ENCODE assay signal across 1 cellular context in genomic region chr16:11621920-11622651, GRCh38.
A peak's percentile ranks its signal among the peaks of the same experiment; 100 is the strongest.
TF ChIP-seq lines count a peak whose summit lies in the region.

No MANE protein-coding gene starts in this region.

TF ChIP-seq in HepG2, 621 proteins besides CTCF, POLR2A, EP300 and RAD21 (continued from another document and continues in another):
- TF ChIP-seq, protein P1, sequence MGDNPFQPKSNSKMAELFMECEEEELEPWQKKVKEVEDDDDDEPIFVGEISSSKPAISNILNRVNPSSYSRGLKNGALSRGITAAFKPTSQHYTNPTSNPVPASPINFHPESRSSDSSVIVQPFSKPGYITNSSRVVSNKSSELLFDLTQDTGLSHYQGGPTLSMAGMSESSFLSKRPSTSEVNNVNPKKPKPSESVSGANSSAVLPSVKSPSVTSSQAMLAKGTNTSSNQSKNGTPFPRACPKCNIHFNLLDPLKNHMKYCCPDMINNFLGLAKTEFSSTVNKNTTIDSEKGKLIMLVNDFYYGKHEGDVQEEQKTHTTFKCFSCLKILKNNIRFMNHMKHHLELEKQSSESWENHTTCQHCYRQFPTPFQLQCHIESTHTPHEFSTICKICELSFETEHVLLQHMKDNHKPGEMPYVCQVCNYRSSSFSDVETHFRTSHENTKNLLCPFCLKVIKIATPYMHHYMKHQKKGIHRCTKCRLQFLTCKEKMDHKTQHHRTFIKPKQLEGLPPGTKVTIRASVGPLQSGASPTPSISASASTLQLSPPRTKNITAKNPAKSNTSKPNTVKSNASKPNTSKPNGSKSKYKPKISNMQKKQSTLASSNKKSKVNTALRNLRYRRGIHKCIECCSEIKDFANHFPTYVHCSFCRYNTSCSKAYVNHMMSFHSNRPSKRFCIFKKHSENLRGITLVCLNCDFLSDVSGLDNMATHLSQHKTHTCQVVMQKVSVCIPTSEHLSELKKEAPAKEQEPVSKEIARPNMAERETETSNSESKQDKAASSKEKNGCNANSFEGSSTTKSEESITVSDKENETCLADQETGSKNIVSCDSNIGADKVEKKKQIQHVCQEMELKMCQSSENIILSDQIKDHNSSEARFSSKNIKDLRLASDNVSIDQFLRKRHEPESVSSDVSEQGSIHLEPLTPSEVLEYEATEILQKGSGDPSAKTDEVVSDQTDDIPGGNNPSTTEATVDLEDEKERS (CRISPR knock-in tag; IDR thresholded peaks at IDR 0.05): peak; percentile 83
- TF ChIP-seq ZKSCAN5 (CRISPR knock-in tag; IDR thresholded peaks at IDR 0.05) (no peak), MEF2D (CRISPR knock-in tag; IDR thresholded peaks at IDR 0.05) (peak; percentile 46; the same call in 1 of the 2 replicates), ZBTB20 (CRISPR knock-in tag; IDR thresholded peaks at IDR 0.05; ENCODE audit: borderline replicate concordance, low read depth) (0 out of 2 replicates have a peak, but pooled peaks have one; percentile 50), ZNF263 (CRISPR knock-in tag; IDR thresholded peaks at IDR 0.05) (0 out of 2 replicates have a peak, but pooled peaks have one; percentile 15), ONECUT2 (CRISPR knock-in tag; IDR thresholded peaks at IDR 0.05) (no peak), CAMTA2 (CRISPR knock-in tag; IDR thresholded peaks at IDR 0.05; ENCODE audit: borderline replicate concordance) (no peak), POLR2AphosphoS2 (IDR thresholded peaks at IDR 0.05; ENCODE audit: low read depth, low read length) (no peak), GZF1 (CRISPR knock-in tag; IDR thresholded peaks at IDR 0.05) (peak; percentile 59; the same call in 1 of the 2 replicates), ZNF12 (CRISPR knock-in tag; IDR thresholded peaks at IDR 0.05) (no peak), TBX2 (CRISPR knock-in tag; IDR thresholded peaks at IDR 0.05; ENCODE audit: borderline replicate concordance) (peak; percentile 18; the same call in 1 of the 2 replicates), HNF4G (IDR thresholded peaks at IDR 0.05; ENCODE audit: borderline replicate concordance, low read depth, low read length) (no peak), HNF4G (CRISPR knock-in tag; IDR thresholded peaks at IDR 0.05; ENCODE audit: borderline replicate concordance, low read depth) (no peak), ZNF713 (CRISPR knock-in tag; IDR thresholded peaks at IDR 0.05) (no peak), NFYB (CRISPR knock-in tag; IDR thresholded peaks at IDR 0.05) (no peak), ZNF766 (CRISPR knock-in tag; IDR thresholded peaks at IDR 0.05; ENCODE audit: borderline replicate concordance) (0 out of 2 replicates have a peak, but pooled peaks have one; percentile 39), ZFP91 (CRISPR knock-in tag; IDR thresholded peaks at IDR 0.05; ENCODE audit: borderline replicate concordance) (peak; percentile 16; the same call in 1 of the 2 replicates), ZNF552 (CRISPR knock-in tag; IDR thresholded peaks at IDR 0.05; ENCODE audit: borderline replicate concordance) (no peak), ZBTB42 (CRISPR knock-in tag; IDR thresholded peaks at IDR 0.05) (no peak), CREM (IDR thresholded peaks at IDR 0.05) (no peak), CREM (CRISPR knock-in tag; IDR thresholded peaks at IDR 0.05) (no peak), ETV5 (CRISPR knock-in tag; IDR thresholded peaks at IDR 0.05; ENCODE audit: borderline replicate concordance) (0 out of 2 replicates have a peak, but pooled peaks have one; percentile 10), ARNT2 (CRISPR knock-in tag; IDR thresholded peaks at IDR 0.05; ENCODE audit: low read depth) (no peak), KDM5B (CRISPR knock-in tag; IDR thresholded peaks at IDR 0.05; ENCODE audit: borderline replicate concordance) (peak; percentile 34; the same call in 1 of the 2 replicates), HCFC1 (IDR thresholded peaks at IDR 0.05; ENCODE audit: low read depth, low read length) (no peak), ZNF574 (CRISPR knock-in tag; IDR thresholded peaks at IDR 0.05) (no peak), ZSCAN22 (CRISPR knock-in tag; IDR thresholded peaks at IDR 0.05) (peak; percentile 90), ZFYVE20 (CRISPR knock-in tag; IDR thresholded peaks at IDR 0.05; ENCODE audit: borderline replicate concordance, low read depth) (no peak), RBM39 (IDR thresholded peaks at IDR 0.05; ENCODE audit: low read depth, low read length, poor library complexity, severe bottlenecking) (no peak), MED13 (CRISPR knock-in tag; IDR thresholded peaks at IDR 0.05) (no peak), ZNF646 (CRISPR knock-in tag; IDR thresholded peaks at IDR 0.05) (0 out of 2 replicates have a peak, but pooled peaks have one; percentile 34), ZNF878 (CRISPR knock-in tag; IDR thresholded peaks at IDR 0.05) (no peak), ZMYM2 (CRISPR knock-in tag; IDR thresholded peaks at IDR 0.05) (no peak), ZFY (CRISPR knock-in tag; IDR thresholded peaks at IDR 0.05) (0 out of 2 replicates have a peak, but pooled peaks have one; percentile 26), YY1 (IDR thresholded peaks at IDR 0.05; ENCODE audit: insufficient read depth, insufficient replicate concordance, low read depth, low read length) (no peak), KLF13 (CRISPR knock-in tag; IDR thresholded peaks at IDR 0.05) (no peak)
- TF ChIP-seq, protein P2, sequence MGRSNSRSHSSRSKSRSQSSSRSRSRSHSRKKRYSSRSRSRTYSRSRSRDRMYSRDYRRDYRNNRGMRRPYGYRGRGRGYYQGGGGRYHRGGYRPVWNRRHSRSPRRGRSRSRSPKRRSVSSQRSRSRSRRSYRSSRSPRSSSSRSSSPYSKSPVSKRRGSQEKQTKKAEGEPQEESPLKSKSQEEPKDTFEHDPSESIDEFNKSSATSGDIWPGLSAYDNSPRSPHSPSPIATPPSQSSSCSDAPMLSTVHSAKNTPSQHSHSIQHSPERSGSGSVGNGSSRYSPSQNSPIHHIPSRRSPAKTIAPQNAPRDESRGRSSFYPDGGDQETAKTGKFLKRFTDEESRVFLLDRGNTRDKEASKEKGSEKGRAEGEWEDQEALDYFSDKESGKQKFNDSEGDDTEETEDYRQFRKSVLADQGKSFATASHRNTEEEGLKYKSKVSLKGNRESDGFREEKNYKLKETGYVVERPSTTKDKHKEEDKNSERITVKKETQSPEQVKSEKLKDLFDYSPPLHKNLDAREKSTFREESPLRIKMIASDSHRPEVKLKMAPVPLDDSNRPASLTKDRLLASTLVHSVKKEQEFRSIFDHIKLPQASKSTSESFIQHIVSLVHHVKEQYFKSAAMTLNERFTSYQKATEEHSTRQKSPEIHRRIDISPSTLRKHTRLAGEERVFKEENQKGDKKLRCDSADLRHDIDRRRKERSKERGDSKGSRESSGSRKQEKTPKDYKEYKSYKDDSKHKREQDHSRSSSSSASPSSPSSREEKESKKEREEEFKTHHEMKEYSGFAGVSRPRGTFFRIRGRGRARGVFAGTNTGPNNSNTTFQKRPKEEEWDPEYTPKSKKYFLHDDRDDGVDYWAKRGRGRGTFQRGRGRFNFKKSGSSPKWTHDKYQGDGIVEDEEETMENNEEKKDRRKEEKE (IDR thresholded peaks at IDR 0.05): no peak
- TF ChIP-seq, protein P3, sequence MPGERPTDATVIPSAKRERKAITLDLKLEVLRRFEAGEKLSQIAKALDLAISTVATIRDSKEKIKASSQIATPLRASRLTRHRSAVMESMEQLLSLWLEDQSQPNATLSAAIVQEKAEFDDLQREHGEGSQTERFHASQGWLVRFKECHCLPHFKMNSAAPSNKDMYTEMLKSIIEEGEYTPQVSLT (CRISPR knock-in tag; IDR thresholded peaks at IDR 0.05; ENCODE audit: borderline replicate concordance, low read depth): no peak
- TF ChIP-seq, protein P4, sequence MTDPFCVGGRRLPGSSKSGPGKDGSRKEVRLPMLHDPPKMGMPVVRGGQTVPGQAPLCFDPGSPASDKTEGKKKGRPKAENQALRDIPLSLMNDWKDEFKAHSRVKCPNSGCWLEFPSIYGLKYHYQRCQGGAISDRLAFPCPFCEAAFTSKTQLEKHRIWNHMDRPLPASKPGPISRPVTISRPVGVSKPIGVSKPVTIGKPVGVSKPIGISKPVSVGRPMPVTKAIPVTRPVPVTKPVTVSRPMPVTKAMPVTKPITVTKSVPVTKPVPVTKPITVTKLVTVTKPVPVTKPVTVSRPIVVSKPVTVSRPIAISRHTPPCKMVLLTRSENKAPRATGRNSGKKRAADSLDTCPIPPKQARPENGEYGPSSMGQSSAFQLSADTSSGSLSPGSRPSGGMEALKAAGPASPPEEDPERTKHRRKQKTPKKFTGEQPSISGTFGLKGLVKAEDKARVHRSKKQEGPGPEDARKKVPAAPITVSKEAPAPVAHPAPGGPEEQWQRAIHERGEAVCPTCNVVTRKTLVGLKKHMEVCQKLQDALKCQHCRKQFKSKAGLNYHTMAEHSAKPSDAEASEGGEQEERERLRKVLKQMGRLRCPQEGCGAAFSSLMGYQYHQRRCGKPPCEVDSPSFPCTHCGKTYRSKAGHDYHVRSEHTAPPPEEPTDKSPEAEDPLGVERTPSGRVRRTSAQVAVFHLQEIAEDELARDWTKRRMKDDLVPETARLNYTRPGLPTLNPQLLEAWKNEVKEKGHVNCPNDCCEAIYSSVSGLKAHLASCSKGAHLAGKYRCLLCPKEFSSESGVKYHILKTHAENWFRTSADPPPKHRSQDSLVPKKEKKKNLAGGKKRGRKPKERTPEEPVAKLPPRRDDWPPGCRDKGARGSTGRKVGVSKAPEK (CRISPR knock-in tag; IDR thresholded peaks at IDR 0.05; ENCODE audit: borderline replicate concordance): peak; percentile 80
